22 cellular contexts compared by ENCODE assay signal in genomic region chr6:51292659-51293058, GRCh38.
A peak's percentile ranks its signal among the peaks of the same experiment; 100 is the strongest.
DNase-seq lines count a peak whose midpoint lies in the region; ATAC-seq and TF ChIP-seq lines count a peak whose summit lies in the region.
"Had no signal": no experiment of that assay in that cellular context is flagged by ENCODE, and none has a peak within 500 bp of the region (broad histone marks: within the 10 kb centered on the region; RNA-seq: fewer than 3 reads in every experiment).

No MANE protein-coding gene starts in this region.

- H3K4me1 ChIP-seq in mesenchymal stem cell (ENCODE audit: control insufficient read depth, insufficient read depth, low read depth, low read length) (peaks cover 3% of the 10 kb centered on the region), MM.1S (ENCODE audit: low read length) (no peaks in the 10 kb centered on the region), endodermal cell (ENCODE audit: control insufficient read depth, insufficient read depth, low read length) (no peaks in the 10 kb centered on the region)
- H3K4me1 ChIP-seq: lower lobe of right lung, right atrium auricular region had no signal

- no peaks in the 10 kb centered on the region for H3K79me2 ChIP-seq in MM.1S (ENCODE audit: low read length)

- H3K27me3 Mint-ChIP-seq in chondrocyte (ENCODE audit: low read depth), result no peaks in the 10 kb centered on the region
- no peaks in the 10 kb centered on the region for H3K27me3 Mint-ChIP-seq in endodermal cell (ENCODE audit: insufficient read depth)

- H3K4me2 ChIP-seq in mesenchymal stem cell (ENCODE audit: low read length, poor library complexity, severe bottlenecking) (no peak overlapping the region), MM.1S (ENCODE audit: low read depth, low read length) (no peak overlapping the region)

- H3K14ac ChIP-seq in mesenchymal stem cell (ENCODE audit: low read length in 2 of 2), result no peak overlapping the region

- no peak for ATAC-seq in GM19351 (IDR thresholded peaks at IDR 0.05; ENCODE audit: unreplicated experiment)
- ATAC-seq: activated T-cell treated with anti-CD3 and anti-CD28 coated beads, Interleukin-2, amount 50 U/mL, for 4 hours; HCT116; lower lobe of right lung had no signal

- H2AK5ac ChIP-seq in mesenchymal stem cell (ENCODE audit: low read length, severe bottlenecking), result no peak overlapping the region

- WGBS in mesenchymal stem cell, result 77% methylated on average over 1 of the region's 1 CpG
- 100% methylated on average over 1 of the region's 1 CpG for WGBS in endodermal cell (ENCODE audit: insufficient coverage in 1 of 2, insufficient read length in 1 of 2), 2 experiments

- no peak overlapping the region for H4K91ac ChIP-seq in mesenchymal stem cell (ENCODE audit: low read length)

- peak; percentile 54 for DNase-seq in AG10803 (ENCODE audit: low read depth)
- DNase-seq in M059J (ENCODE audit: low read depth), result peak; percentile 89
- DNase-seq in chondrocyte (ENCODE audit: low spot score), result no peak
- no peak for DNase-seq in mesenchymal stem cell
- no peak for DNase-seq in MM.1S
- DNase-seq in OCI-M1 (lab: John Stamatoyannopoulos, UW), result no peak
- no peak for DNase-seq in endodermal cell
- DNase-seq: activated naive CD4-positive, alpha-beta T cell treated with anti-CD3 and anti-CD28 coated beads, Interleukin-2, amount 50 U/mL, for 16 hours; activated T-cell treated with anti-CD3 and anti-CD28 coated beads, Interleukin-2, amount 50 U/mL, for 4 hours; anterior cingulate cortex; immature natural killer cell; lower lobe of right lung; NCI-H2107; NK-92 treated with Interleukin-12 subunit alpha and Interleukin-12 subunit beta, amount 100 ng/mL, for 24 hours; occipital lobe; substantia nigra; T1000 had no signal

- no peak overlapping the region for H2AFZ ChIP-seq in mesenchymal stem cell (ENCODE audit: low read depth, low read length)
- no peak overlapping the region for H2AFZ ChIP-seq in MM.1S (ENCODE audit: low read length)

- H3K9ac ChIP-seq in mesenchymal stem cell (ENCODE audit: low read length) (no peak overlapping the region), MM.1S (ENCODE audit: low read length) (no peak overlapping the region), endodermal cell (ENCODE audit: extremely low read depth, low read length, poor library complexity, severe bottlenecking) (no peak overlapping the region)

- no peaks in the 10 kb centered on the region for H3K9me3 Mint-ChIP-seq in chondrocyte (ENCODE audit: low read depth)
- no peaks in the 10 kb centered on the region for H3K9me3 Mint-ChIP-seq in endodermal cell
- H3K9me3 Mint-ChIP-seq: activated T-cell treated with anti-CD3 and anti-CD28 coated beads, Interleukin-2, amount 50 U/mL, for 4 hours had no signal

- H2BK15ac ChIP-seq in mesenchymal stem cell (ENCODE audit: low read depth, poor library complexity, severe bottlenecking), result no peak overlapping the region

- H3K36me3 Mint-ChIP-seq in chondrocyte (ENCODE audit: low read depth) (no peaks in the 10 kb centered on the region), endodermal cell (ENCODE audit: low read depth) (no peaks in the 10 kb centered on the region)
- H3K36me3 Mint-ChIP-seq: CD14-positive monocyte, immature natural killer cell had no signal

- no peak overlapping the region for H3K18ac ChIP-seq in mesenchymal stem cell (ENCODE audit: low read depth in 1 of 2, low read length in 2 of 2)

- no peaks in the 10 kb centered on the region for H4K20me1 ChIP-seq in MM.1S (ENCODE audit: insufficient read depth, low read length)

- H3K27ac ChIP-seq in mesenchymal stem cell (ENCODE audit: low read length, poor library complexity, severe bottlenecking) (peak overlapping the region; percentile 71), MM.1S (ENCODE audit: low read length) (no peak overlapping the region), endodermal cell (ENCODE audit: low read depth, low read length) (no peak overlapping the region)
- H3K27ac ChIP-seq: lower lobe of right lung, right atrium auricular region, RWPE1 had no signal

- H3K4me3 Mint-ChIP-seq in chondrocyte (ENCODE audit: unreplicated experiment), result no peak overlapping the region
- no peak overlapping the region for H3K4me3 Mint-ChIP-seq in endodermal cell
- H3K4me3 Mint-ChIP-seq: activated T-cell treated with anti-CD3 and anti-CD28 coated beads, Interleukin-2, amount 50 U/mL, for 4 hours; CD14-positive monocyte; immature natural killer cell had no signal

- H3K9me3 ChIP-seq in mesenchymal stem cell (ENCODE audit: control insufficient read depth, low read length) (no peaks in the 10 kb centered on the region), MM.1S (replicated peaks; ENCODE audit: insufficient read depth, low read length) (no peaks in the 10 kb centered on the region; the same call in 1 of the 2 replicates), endodermal cell (ENCODE audit: control insufficient read depth, low read length) (no peaks in the 10 kb centered on the region)
- H3K9me3 ChIP-seq: lower lobe of right lung, right atrium auricular region had no signal

- H3K27me3 ChIP-seq in mesenchymal stem cell (ENCODE audit: control insufficient read depth in 1 of 2, insufficient read depth in 1 of 2, low read length in 2 of 2) (no peaks in the 10 kb centered on the region), MM.1S (replicated peaks; ENCODE audit: insufficient read depth, low read length) (no peaks in the 10 kb centered on the region), endodermal cell (ENCODE audit: control insufficient read depth, insufficient read depth, low read length, poor library complexity, severe bottlenecking) (no peaks in the 10 kb centered on the region)
- H3K27me3 ChIP-seq: right atrium auricular region had no signal

- no peak for TF ChIP-seq CTCF in AG10803 (conservative IDR thresholded peaks at IDR 0.05; ENCODE audit: low read length)
- TF ChIP-seq CTCF in chondrocyte (IDR thresholded peaks at IDR 0.05), result no peak
- TF ChIP-seq CTCF in MM.1S (IDR thresholded peaks at IDR 0.05; ENCODE audit: low read length), result no peak
- TF ChIP-seq CTCF in endodermal cell (conservative IDR thresholded peaks at IDR 0.05), result no peak

- no peaks in the 10 kb centered on the region for H3F3A ChIP-seq in MM.1S (ENCODE audit: insufficient read depth, low read length)

- H3K4me1 Mint-ChIP-seq in chondrocyte (ENCODE audit: low read depth), result peaks cover 55% of the 10 kb centered on the region
- H3K4me1 Mint-ChIP-seq in endodermal cell, result peaks cover 8% of the 10 kb centered on the region
- H3K4me1 Mint-ChIP-seq: immature natural killer cell had no signal

- H3K79me1 ChIP-seq in mesenchymal stem cell (replicated peaks; ENCODE audit: low read length, poor library complexity, severe bottlenecking), result no peaks in the 10 kb centered on the region

- H4K8ac ChIP-seq in mesenchymal stem cell (ENCODE audit: low read length), result no peak overlapping the region

- no peak overlapping the region for H2BK120ac ChIP-seq in mesenchymal stem cell (ENCODE audit: low read depth, low read length)

- no peak overlapping the region for H2BK5ac ChIP-seq in mesenchymal stem cell (ENCODE audit: low read depth, low read length, poor library complexity, severe bottlenecking)

- no peak overlapping the region for H3K4ac ChIP-seq in mesenchymal stem cell (ENCODE audit: low read depth in 1 of 2, low read length in 2 of 2)

- H3K36me3 ChIP-seq in mesenchymal stem cell (ENCODE audit: control insufficient read depth in 1 of 2, insufficient read depth in 2 of 2, low read depth in 1 of 2, low read length in 2 of 2) (no peaks in the 10 kb centered on the region), MM.1S (replicated peaks; ENCODE audit: insufficient read depth, low read length) (no peaks in the 10 kb centered on the region), endodermal cell (ENCODE audit: control insufficient read depth, insufficient read depth, low read length) (no peaks in the 10 kb centered on the region)
- H3K36me3 ChIP-seq: lower lobe of right lung, right atrium auricular region had no signal

- H3K27ac Mint-ChIP-seq in chondrocyte (ENCODE audit: unreplicated experiment) (peak overlapping the region; percentile 64), endodermal cell (no peak overlapping the region)
- H3K27ac Mint-ChIP-seq: CD14-positive monocyte, immature natural killer cell had no signal

- no peak overlapping the region for H2BK12ac ChIP-seq in mesenchymal stem cell (ENCODE audit: low read length in 2 of 2)

- H3K9me2 ChIP-seq in MM.1S (replicated peaks; ENCODE audit: insufficient read depth, low read length), result no peaks in the 10 kb centered on the region

- H3K23ac ChIP-seq in mesenchymal stem cell (ENCODE audit: low read length in 2 of 2), result no peak overlapping the region

- H3K4me3 ChIP-seq in AG10803 (ENCODE audit: low read length), result no peak overlapping the region
- no peak overlapping the region for H3K4me3 ChIP-seq in mesenchymal stem cell (ENCODE audit: insufficient read depth in 1 of 2, low read depth in 1 of 2, low read length in 2 of 2)
- H3K4me3 ChIP-seq in MM.1S (ENCODE audit: low read length), result no peak overlapping the region
- H3K4me3 ChIP-seq in endodermal cell (ENCODE audit: low read length), result no peak overlapping the region
- H3K4me3 ChIP-seq: lower lobe of right lung, right atrium auricular region had no signal

Comparison
In these comparisons a context has a peak if more than half of its experiments do, and no peak if none do; other contexts are left out.
1. DNase-seq: peak in AG10803 (single experiment) and M059J (single experiment); none in chondrocyte (single experiment), mesenchymal stem cell (single experiment), MM.1S (single experiment), OCI-M1 (single experiment) and endodermal cell (single experiment).